ENCODE assay signal across 8 cellular contexts in the genomic region with DNA sequence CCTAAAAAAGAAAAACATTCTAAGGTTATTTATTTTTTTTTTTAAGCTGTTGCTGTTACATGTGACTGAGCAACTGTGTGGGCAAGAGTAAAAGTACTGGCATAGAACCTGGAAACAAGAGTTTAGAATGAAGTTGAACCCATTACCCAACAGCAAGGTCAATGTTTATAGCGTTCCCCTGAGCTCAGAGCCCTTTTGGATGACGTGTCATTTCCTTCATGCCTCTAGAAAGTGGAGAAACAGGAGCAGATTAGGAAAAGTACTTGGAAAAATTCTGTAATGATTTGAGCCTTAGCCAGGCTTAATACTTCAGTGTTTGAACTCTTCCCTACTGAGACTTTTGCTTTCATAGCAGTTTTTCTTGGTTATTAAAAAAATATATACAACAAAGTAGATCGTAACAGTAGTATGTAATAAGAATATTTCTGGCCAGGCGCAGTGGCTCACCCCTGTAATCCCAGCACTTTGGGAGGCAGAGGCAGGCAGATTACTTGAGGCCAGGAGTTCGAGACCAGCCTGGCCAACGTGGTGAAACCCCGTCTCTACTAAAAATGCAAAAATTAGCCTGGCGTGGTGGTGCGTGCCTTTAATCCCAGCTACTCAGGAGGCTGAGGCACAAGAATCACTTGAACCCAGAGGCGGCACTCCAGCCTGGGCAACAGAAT. TPM values are rescaled to one million over a fixed set of nuclear protein-coding genes. Genes with fewer than 3 reads are reported as not detected.
DNase-seq lines count a peak whose midpoint lies in the region; ATAC-seq and TF ChIP-seq lines count a peak whose summit lies in the region.
"Not testable (repeated sequence)": the region's sequence is repeated elsewhere in the genome, so short reads cannot be mapped to it uniquely, and the experiment has no call there.

No MANE protein-coding gene starts in this region.

- not testable (repeated sequence) for H3K36me3 ChIP-seq in heart right ventricle, sigmoid colon, uterus

- H3K4me3 ChIP-seq in epithelial cell of esophagus (ENCODE audit: low read length); heart right ventricle; sigmoid colon; uterus: not testable (repeated sequence)

- peaks cover 0 to 15% (median 4%) of the 10 kb centered on the region in 11 donors for H3K9me3 ChIP-seq in heart right ventricle
- not testable (repeated sequence) for H3K9me3 ChIP-seq in sigmoid colon, uterus

- peak; percentile 66 to 96 (median 86) for ATAC-seq in heart right ventricle

- not testable (repeated sequence) for TF ChIP-seq POLR2A in sigmoid colon (IDR thresholded peaks at IDR 0.05)
- peak in 1 of 2 donors; percentile 20 for TF ChIP-seq POLR2A in uterus (IDR thresholded peaks at IDR 0.05)

- peak overlapping the region in 9 of 10 donors; percentile 27 to 76 (median 62) for H3K27ac ChIP-seq in heart right ventricle
- H3K27ac ChIP-seq in sigmoid colon, result peak overlapping the region; percentile 61 to 76 (median 74)
- peak overlapping the region; percentile 88 to 93 for H3K27ac ChIP-seq in uterus

- DNase-seq in Daoy (ENCODE audit: low read depth) (peak; percentile 40), M059J (ENCODE audit: low read depth) (peak; percentile 90), astrocyte of the hippocampus (ENCODE audit: low read depth, low spot score) (peak; percentile 41), epithelial cell of esophagus (ENCODE audit: low read depth) (peak; percentile 18), heart right ventricle (peak in 1 of 2 donors; percentile 48), lung microvascular endothelial cell (ENCODE audit: low read depth in 2 of 2) (peak; percentile 89 to 98), sigmoid colon (peak; percentile 80), uterus (peak; percentile 44 to 79)

- intact Hi-C loops in heart right ventricle (cut with DNase I); sigmoid colon (cut with DNase I); uterus (cut with DNase I; ENCODE audit: low total_unique reads): not testable (repeated sequence)

- not testable (repeated sequence) for H3K27me3 ChIP-seq in heart right ventricle, sigmoid colon, uterus

- 59 to 65% methylated on average over 10 of the region's 10 CpGs for WGBS in heart right ventricle, 2 donors
- WGBS in sigmoid colon, 2 donors, result 80 to 85% methylated on average over 10 of the region's 10 CpGs

- peaks cover 8 to 49% (median 36%) of the 10 kb centered on the region in 9 donors for H3K4me1 ChIP-seq in heart right ventricle
- H3K4me1 ChIP-seq in sigmoid colon, result peaks cover 0 to 34% (median 25%) of the 10 kb centered on the region in 4 donors
- H3K4me1 ChIP-seq in uterus, result not testable (repeated sequence)

- TF ChIP-seq EP300 in sigmoid colon (IDR thresholded peaks at IDR 0.05), result peak in 3 of 4 donors; percentile 8 to 25 (median 8)

- not testable (repeated sequence) for TF ChIP-seq CTCF in epithelial cell of esophagus (IDR thresholded peaks at IDR 0.05; ENCODE audit: insufficient read depth, low read depth, low read length, missing control alignments); heart right ventricle (IDR thresholded peaks at IDR 0.05); sigmoid colon (IDR thresholded peaks at IDR 0.05); uterus (IDR thresholded peaks at IDR 0.05)

RNA-seq across cellular contexts. Expression of a gene that starts 27.5 kb away (rescaled TPM):
- 17.5 and 21.9 TPM in 2 replicates for total RNA-seq in Daoy (2014; rRNA removed; shearing (Covaris generic))
- 13.6 and 19.3 TPM in 2 replicates for total RNA-seq in M059J (2014; rRNA removed; shearing (Covaris generic))
- total RNA-seq in heart right ventricle, result 10 to 100 TPM; 16.7 to 30.8 (median 21.5) TPM
- 10 to 100 TPM; 13.1 to 20.0 TPM for polyA plus RNA-seq in heart right ventricle
- total RNA-seq in lung microvascular endothelial cell, result 7.9 and 10.7 TPM in 2 replicates
- total RNA-seq in sigmoid colon, result 10 to 100 TPM; 16.9 to 33.0 (median 22.3) TPM
- polyA plus RNA-seq in sigmoid colon, result 10 to 100 TPM; 10.6 to 12.2 (median 11.4) TPM
- total RNA-seq in uterus, result 10 to 100 TPM; 14.1 to 37.4 (median 19.4) TPM

RNA-seq across cellular contexts. Expression of a gene that starts 41.4 kb away (rescaled TPM):
- total RNA-seq in Daoy (2014; rRNA removed; shearing (Covaris generic)), result 3.8 and 9.4 TPM in 2 replicates
- 6.4 and 32.0 TPM in 2 replicates for total RNA-seq in M059J (2014; rRNA removed; shearing (Covaris generic))
- 10 to 100 TPM; 35.4 to 63.5 (median 42.0) TPM for total RNA-seq in heart right ventricle
- 10 to 100 TPM; 15.6 to 35.8 TPM for polyA plus RNA-seq in heart right ventricle
- total RNA-seq in lung microvascular endothelial cell, result 10.0 and 11.5 TPM in 2 replicates
- 10 to 100 TPM; 15.1 to 40.7 (median 24.6) TPM for total RNA-seq in sigmoid colon
- polyA plus RNA-seq in sigmoid colon, result 10 to 100 TPM in 2 of 3 donors, 1 to 10 TPM in 1; 6.2 to 20.3 (median 13.8) TPM
- 100 to 1,000 TPM in 1 of 4 donors, 10 to 100 TPM in 3; 37.1 to 103 (median 65.0) TPM for total RNA-seq in uterus
